ENCODE assay signal across 24 cellular contexts in the genomic region with DNA sequence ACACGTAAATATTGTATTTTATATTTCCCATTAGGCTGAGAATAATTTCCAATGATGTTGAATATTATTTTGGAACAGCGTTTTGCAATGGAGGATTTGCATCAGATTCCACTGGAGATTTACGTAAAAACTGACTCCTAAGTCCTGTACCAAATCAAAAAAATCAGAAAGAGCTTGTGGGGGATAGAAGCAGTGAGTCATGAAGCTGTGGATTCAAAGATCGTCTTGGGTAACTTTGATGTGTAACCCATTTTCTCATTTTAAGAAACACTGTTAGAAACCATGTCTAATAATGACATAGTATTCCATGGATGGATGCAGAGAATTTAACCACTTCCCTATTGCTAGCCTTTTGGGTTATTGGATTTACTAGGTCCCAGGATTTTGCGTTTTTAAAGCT.
A peak's percentile ranks its signal among the peaks of the same experiment; 100 is the strongest.
DNase-seq lines count a peak whose midpoint lies in the region; ATAC-seq, FAIRE-seq and TF ChIP-seq lines count a peak whose summit lies in the region.
"Had no signal": no experiment of that assay in that cellular context is flagged by ENCODE, and none has a peak within 500 bp of the region (broad histone marks: within the 10 kb centered on the region; RNA-seq: fewer than 3 reads in every experiment).

No MANE protein-coding gene starts in this region.

- no peaks in the 10 kb centered on the region for H3K4me1 ChIP-seq in breast epithelium
- H3K4me1 ChIP-seq in kidney (ENCODE audit: control insufficient read depth in 1 of 2, insufficient read depth in 1 of 2, low read depth in 1 of 2, low read length in 2 of 2) = no peaks in the 10 kb centered on the region
- H3K4me1 ChIP-seq: SJSA1 had no signal

- FAIRE-seq in kidney (lab: Jason Lieb, UNC) = no peak
- FAIRE-seq: GM19239 had no signal

- CTCF ChIA-PET in MCF 10A (lab: Yijun Ruan, JAX) = interaction anchor here (0.6 kb wide), 1 partner anchor 936 kb away, joined by 4 read pairs; no protein-coding TSS in a partner anchor

- no peaks in the 10 kb centered on the region for H3K27me3 ChIP-seq in breast epithelium
- H3K27me3 ChIP-seq: MG63, SJSA1 had no signal

- H3K27me3 Mint-ChIP-seq in MCF 10A (ENCODE audit: insufficient read depth, unreplicated experiment) = no peaks in the 10 kb centered on the region
- no peaks in the 10 kb centered on the region for H3K27me3 Mint-ChIP-seq in stimulated activated naive CD8-positive, alpha-beta T cell treated with anti-CD3 and anti-CD28 coated beads, Interleukin-15, amount 100 ng/mL, for 72 hours

- no peak for TF ChIP-seq CTCF in MCF 10A (IDR thresholded peaks at IDR 0.05; ENCODE audit: unreplicated experiment)
- no peak for TF ChIP-seq CTCF in breast epithelium (IDR thresholded peaks at IDR 0.05)
- no peak for TF ChIP-seq CTCF in kidney (IDR thresholded peaks at IDR 0.05; ENCODE audit: borderline replicate concordance, extremely low read depth, insufficient read depth)

- no peak overlapping the region for H3K27ac Mint-ChIP-seq in MCF 10A (ENCODE audit: low read depth, unreplicated experiment)
- H3K27ac Mint-ChIP-seq in stimulated activated naive CD8-positive, alpha-beta T cell treated with anti-CD3 and anti-CD28 coated beads, Interleukin-15, amount 100 ng/mL, for 72 hours = no peak overlapping the region
- H3K27ac Mint-ChIP-seq: CD8-positive, alpha-beta memory T cell had no signal

- peaks cover under 1% of the 10 kb centered on the region for H3K4me1 Mint-ChIP-seq in MCF 10A (ENCODE audit: insufficient read depth, unreplicated experiment)
- no peaks in the 10 kb centered on the region for H3K4me1 Mint-ChIP-seq in stimulated activated naive CD8-positive, alpha-beta T cell treated with anti-CD3 and anti-CD28 coated beads, Interleukin-15, amount 100 ng/mL, for 72 hours
- H3K4me1 Mint-ChIP-seq: CD8-positive, alpha-beta memory T cell had no signal

- H3K9me3 Mint-ChIP-seq in MCF 10A (ENCODE audit: unreplicated experiment) = no peaks in the 10 kb centered on the region
- peaks cover 5 to 11% of the 10 kb centered on the region in 2 donors for H3K9me3 Mint-ChIP-seq in stimulated activated naive CD8-positive, alpha-beta T cell treated with anti-CD3 and anti-CD28 coated beads, Interleukin-15, amount 100 ng/mL, for 72 hours

- H3K27ac ChIP-seq in breast epithelium (no peak overlapping the region), kidney (ENCODE audit: low read depth in 2 of 2, low read length in 2 of 2) (no peak overlapping the region)
- H3K27ac ChIP-seq: C4-2B, SJSA1 had no signal

- no TSS peak for BruUV-seq in MCF 10A (replicated peaks; lab: Mats Ljungman, UMichigan)

- H3K36me3 ChIP-seq in breast epithelium = no peaks in the 10 kb centered on the region
- no peaks in the 10 kb centered on the region for H3K36me3 ChIP-seq in kidney (ENCODE audit: control insufficient read depth in 1 of 2, insufficient read depth in 2 of 2, low read length in 2 of 2)
- H3K36me3 ChIP-seq: MG63, SJSA1 had no signal

- no peak overlapping the region for H3K9ac ChIP-seq in kidney (ENCODE audit: low read length in 2 of 2)

- TF ChIP-seq POLR2A in breast epithelium (IDR thresholded peaks at IDR 0.05) = no peak

- intact Hi-C loops in MCF 10A (cut with micrococcal nuclease) (no loop called here), breast epithelium (cut with DNase I; ENCODE audit: low total_unique reads) (no loop called here), kidney (cut with DNase I) (no loop called here)

- peak; percentile 3 for DNase-seq in MCF 10A (ENCODE audit: unreplicated experiment)
- no peak for DNase-seq in breast epithelium (ENCODE audit: low spot score in 2 of 2)
- DNase-seq in RPMI7951 (ENCODE audit: low read depth) = peak; percentile 76
- DNase-seq in fibroblast of peridontal ligament (ENCODE audit: extremely low read depth) = peak; percentile 73
- peak; percentile 28 for DNase-seq in stromal cell of bone marrow (ENCODE audit: low read depth)
- no peak for DNase-seq in stimulated activated naive CD8-positive, alpha-beta T cell treated with anti-CD3 and anti-CD28 coated beads, Interleukin-15, amount 100 ng/mL, for 72 hours
- no peak for DNase-seq in NCI-H1417 (lab: John Stamatoyannopoulos, UW)
- no peak for DNase-seq in kidney
- DNase-seq: 8988T; Calu3; CD8-positive, alpha-beta memory T cell; GF-D8; Karpas-422; MG63; NCI-H1105; NCI-H2029 treated with DMSO at 0.1 percent for 48 hours; NCI-H2171; NCI-H446; NCI-H526; OCI-M1 had no signal

- H3K4me3 Mint-ChIP-seq in MCF 10A (ENCODE audit: unreplicated experiment) = no peak overlapping the region
- H3K4me3 Mint-ChIP-seq in stimulated activated naive CD8-positive, alpha-beta T cell treated with anti-CD3 and anti-CD28 coated beads, Interleukin-15, amount 100 ng/mL, for 72 hours = no peak overlapping the region
- H3K4me3 Mint-ChIP-seq: CD8-positive, alpha-beta memory T cell had no signal

- no peak overlapping the region for H3K4me3 ChIP-seq in breast epithelium
- no peak overlapping the region for H3K4me3 ChIP-seq in kidney (ENCODE audit: low read length in 2 of 2)
- H3K4me3 ChIP-seq: MG63, SJSA1 had no signal

- ATAC-seq in stimulated activated naive CD8-positive, alpha-beta T cell treated with anti-CD3 and anti-CD28 coated beads, Interleukin-15, amount 100 ng/mL, for 72 hours = no peak
- ATAC-seq: Right ventricle myocardium inferior had no signal

- POLR2A ChIA-PET in MCF 10A (lab: Yijun Ruan, JAX) = no interaction called here

- no peaks in the 10 kb centered on the region for H3K36me3 Mint-ChIP-seq in MCF 10A (ENCODE audit: insufficient read depth, unreplicated experiment)
- H3K36me3 Mint-ChIP-seq: CD8-positive, alpha-beta memory T cell had no signal

- H3K9me3 ChIP-seq in breast epithelium (no peaks in the 10 kb centered on the region), kidney (ENCODE audit: control insufficient read depth in 1 of 2, low read length in 2 of 2) (no peaks in the 10 kb centered on the region)
- H3K9me3 ChIP-seq: MG63, SJSA1 had no signal

Comparison
In these comparisons a context has a peak if more than half of its experiments do, and no peak if none do; other contexts are left out.
1. DNase-seq: peak in MCF 10A (single experiment), RPMI7951 (single experiment), fibroblast of peridontal ligament (single experiment) and stromal cell of bone marrow (single experiment); none in breast epithelium (0 of 2), stimulated activated naive CD8-positive, alpha-beta T cell treated with anti-CD3 and anti-CD28 coated beads, Interleukin-15, amount 100 ng/mL, for 72 hours (0 of 2), NCI-H1417 (0 of 3) and kidney (single experiment).